In genomic region chr2:82333697-82334096, GRCh38 we compare ENCODE assay signal across 37 cellular contexts.
"Had no signal": no experiment of that assay in that cellular context is flagged by ENCODE, and none has a peak within 500 bp of the region (broad histone marks: within the 10 kb centered on the region; RNA-seq: fewer than 3 reads in every experiment).

No MANE protein-coding gene starts in this region.

- H3K36me3 Mint-ChIP-seq: activated CD4-positive, alpha-beta memory T cell treated with anti-CD3 and anti-CD28 coated beads for 36 hours; activated CD8-positive, alpha-beta memory T cell treated with anti-CD3 and anti-CD28 coated beads, Interleukin-2, amount 10 ng/mL, durations not matched to agents 7 days and 5 days; activated naive CD4-positive, alpha-beta T cell treated with anti-CD3 and anti-CD28 coated beads, Interleukin-2, amount 50 U/mL, for 24 hours; activated naive CD8-positive, alpha-beta T cell treated with anti-CD3 and anti-CD28 coated beads for 36 hours had no signal

- H3K36me3 ChIP-seq: adrenal gland, esophagus squamous epithelium, gastroesophageal sphincter, WERI-Rb-1 had no signal

- H3K4me3 ChIP-seq: adrenal gland, body of pancreas, esophagus squamous epithelium, gastroesophageal sphincter had no signal

- H3K9me3 ChIP-seq: adrenal gland, body of pancreas, esophagus squamous epithelium, gastroesophageal sphincter had no signal

- ATAC-seq: activated CD4-positive, alpha-beta T cell treated with anti-CD3 and anti-CD28 coated beads for 36 hours; activated CD8-positive, alpha-beta memory T cell treated with anti-CD3 and anti-CD28 coated beads, Interleukin-2, amount 10 ng/mL, durations not matched to agents 7 days and 5 days; activated CD8-positive, alpha-beta T cell treated with anti-CD3 and anti-CD28 coated beads, Interleukin-2, amount 10 ng/mL, durations not matched to agents 7 days and 5 days; activated naive CD8-positive, alpha-beta T cell treated with anti-CD3 and anti-CD28 coated beads, Interleukin-2, amount 50 U/mL, for 24 hours; body of pancreas; effector memory CD8-positive, alpha-beta T cell; gastroesophageal sphincter; T-helper 17 cell had no signal

- DNase-seq: activated CD4-positive, alpha-beta memory T cell treated with anti-CD3 and anti-CD28 coated beads for 36 hours; activated CD4-positive, alpha-beta T cell treated with anti-CD3 and anti-CD28 coated beads for 36 hours; activated CD4-positive, alpha-beta T cell treated with anti-CD3 and anti-CD28 coated beads, Interleukin-2, amount 10 ng/mL, durations not matched to agents 24 days and 14 days; activated CD4-positive, CD25-positive, alpha-beta regulatory T cell; activated CD4-positive, CD25-positive, alpha-beta regulatory T cell treated with anti-CD3 and anti-CD28 coated beads, Interleukin-2, amount 50 U/mL, for 72 hours; activated CD8-positive, alpha-beta memory T cell treated with anti-CD3 and anti-CD28 coated beads, Interleukin-2, amount 10 ng/mL, durations not matched to agents 7 days and 5 days; activated CD8-positive, alpha-beta memory T cell treated with anti-CD3 and anti-CD28 coated beads, Interleukin-2, amount 50 U/mL, for 4 hours; activated CD8-positive, alpha-beta T cell treated with anti-CD3 and anti-CD28 coated beads, Interleukin-2, amount 10 ng/mL, durations not matched to agents 7 days and 5 days; activated effector memory CD4-positive, alpha-beta T cell treated with anti-CD3 and anti-CD28 coated beads, Interleukin-2, amount 50 U/mL, for 16 hours; activated naive CD4-positive, alpha-beta T cell treated with anti-CD3 and anti-CD28 coated beads for 36 hours; activated naive CD8-positive, alpha-beta T cell treated with anti-CD3 and anti-CD28 coated beads for 36 hours; activated naive CD8-positive, alpha-beta T cell treated with anti-CD3 and anti-CD28 coated beads, Interleukin-2, amount 50 U/mL, for 24 hours; activated T-cell treated with anti-CD3 and anti-CD28 coated beads, Interleukin-2, amount 50 U/mL, for 1 hour; activated T-cell treated with anti-CD3 and anti-CD28 coated beads, Interleukin-2, amount 50 U/mL, for 48 hours; adrenal gland; amygdala; aorta; body of pancreas; caudate nucleus; cortex of kidney; dermis blood vessel endothelial cell; effector CD4-positive, alpha-beta T cell; effector memory CD8-positive, alpha-beta T cell; esophagus squamous epithelium; foreskin melanocyte; T-helper 1 cell; T-helper 17 cell; T1000; WERI-Rb-1 had no signal

- H3K4me1 ChIP-seq: adrenal gland, body of pancreas, esophagus squamous epithelium, gastroesophageal sphincter had no signal

- H3K27me3 ChIP-seq: adrenal gland, body of pancreas, esophagus squamous epithelium, gastroesophageal sphincter had no signal

- FAIRE-seq: endometrium, endothelial cell of umbilical vein had no signal

- H3K9me3 Mint-ChIP-seq: activated CD4-positive, alpha-beta T cell treated with anti-CD3 and anti-CD28 coated beads, Interleukin-2, amount 10 ng/mL, durations not matched to agents 24 days and 14 days; activated naive CD8-positive, alpha-beta T cell treated with anti-CD3 and anti-CD28 coated beads, Interleukin-2, amount 50 U/mL, for 24 hours; activated T-helper 1 cell treated with anti-CD3 and anti-CD28 coated beads, Interleukin-12 subunit alpha, Interleukin-12 subunit beta, Interleukin-2, Interleukin-4 antibody, amounts not matched to agents 30 ng/mL and 10 ng/mL and 1 ng/mL, durations not matched to agents 14 hours and 24 hours and 36 hours had no signal

- H3K4me1 Mint-ChIP-seq: activated CD4-positive, alpha-beta T cell treated with anti-CD3 and anti-CD28 coated beads for 36 hours; activated CD4-positive, alpha-beta T cell treated with anti-CD3 and anti-CD28 coated beads, Interleukin-2, amount 10 ng/mL, durations not matched to agents 24 days and 14 days; activated CD8-positive, alpha-beta memory T cell treated with anti-CD3 and anti-CD28 coated beads, Interleukin-2, amount 10 ng/mL, durations not matched to agents 7 days and 5 days; activated naive CD4-positive, alpha-beta T cell treated with anti-CD3 and anti-CD28 coated beads, Interleukin-2, amount 50 U/mL, for 24 hours; activated naive CD8-positive, alpha-beta T cell treated with anti-CD3 and anti-CD28 coated beads for 36 hours; activated naive CD8-positive, alpha-beta T cell treated with anti-CD3 and anti-CD28 coated beads, Interleukin-2, amount 50 U/mL, for 24 hours; T-helper 17 cell had no signal

- H3K27ac Mint-ChIP-seq: activated CD4-positive, alpha-beta memory T cell treated with anti-CD3 and anti-CD28 coated beads for 36 hours; activated CD4-positive, alpha-beta T cell treated with anti-CD3 and anti-CD28 coated beads for 36 hours; activated CD4-positive, alpha-beta T cell treated with anti-CD3 and anti-CD28 coated beads, Interleukin-2, amount 10 ng/mL, durations not matched to agents 24 days and 14 days; activated CD8-positive, alpha-beta memory T cell treated with anti-CD3 and anti-CD28 coated beads, Interleukin-2, amount 10 ng/mL, durations not matched to agents 7 days and 5 days; activated CD8-positive, alpha-beta T cell treated with anti-CD3 and anti-CD28 coated beads, Interleukin-2, amount 10 ng/mL, durations not matched to agents 7 days and 5 days; activated naive CD4-positive, alpha-beta T cell treated with anti-CD3 and anti-CD28 coated beads for 36 hours; activated naive CD4-positive, alpha-beta T cell treated with anti-CD3 and anti-CD28 coated beads, Interleukin-2, amount 50 U/mL, for 24 hours; activated naive CD8-positive, alpha-beta T cell treated with anti-CD3 and anti-CD28 coated beads for 36 hours; activated naive CD8-positive, alpha-beta T cell treated with anti-CD3 and anti-CD28 coated beads, Interleukin-2, amount 50 U/mL, for 24 hours; activated T-helper 1 cell treated with anti-CD3 and anti-CD28 coated beads, Interleukin-12 subunit alpha, Interleukin-12 subunit beta, Interleukin-2, Interleukin-4 antibody, amounts not matched to agents 30 ng/mL and 10 ng/mL and 1 ng/mL, durations not matched to agents 14 hours and 24 hours and 36 hours; activated T-helper 2 cell treated with anti-CD3 and anti-CD28 coated beads, Interferon-gamma antibody, Interleukin-2, Interleukin-4, amounts not matched to agents 10 μg/mL and 5 μg/mL and 100 μg/mL, durations not matched to agents 14 hours and 24 hours and 36 hours; effector memory CD8-positive, alpha-beta T cell; T-helper 17 cell; T-helper 2 cell treated with Interferon-gamma antibody and Interleukin-4, amounts not matched to agents 5 μg/mL and 100 μg/mL, for 36 hours had no signal

- H3K27me3 Mint-ChIP-seq: activated CD4-positive, alpha-beta memory T cell treated with anti-CD3 and anti-CD28 coated beads for 36 hours; activated CD4-positive, alpha-beta T cell treated with anti-CD3 and anti-CD28 coated beads for 36 hours; activated CD4-positive, alpha-beta T cell treated with anti-CD3 and anti-CD28 coated beads, Interleukin-2, amount 10 ng/mL, durations not matched to agents 24 days and 14 days; activated CD8-positive, alpha-beta memory T cell treated with anti-CD3 and anti-CD28 coated beads, Interleukin-2, amount 10 ng/mL, durations not matched to agents 7 days and 5 days; activated naive CD4-positive, alpha-beta T cell treated with anti-CD3 and anti-CD28 coated beads, Interleukin-2, amount 50 U/mL, for 24 hours; activated naive CD8-positive, alpha-beta T cell treated with anti-CD3 and anti-CD28 coated beads for 36 hours; activated naive CD8-positive, alpha-beta T cell treated with anti-CD3 and anti-CD28 coated beads, Interleukin-2, amount 50 U/mL, for 24 hours; effector memory CD8-positive, alpha-beta T cell; T-helper 17 cell had no signal

- H3K4me3 Mint-ChIP-seq: activated CD4-positive, alpha-beta memory T cell treated with anti-CD3 and anti-CD28 coated beads for 36 hours; activated CD4-positive, alpha-beta T cell treated with anti-CD3 and anti-CD28 coated beads for 36 hours; activated CD4-positive, alpha-beta T cell treated with anti-CD3 and anti-CD28 coated beads, Interleukin-2, amount 10 ng/mL, durations not matched to agents 24 days and 14 days; activated CD8-positive, alpha-beta memory T cell treated with anti-CD3 and anti-CD28 coated beads, Interleukin-2, amount 10 ng/mL, durations not matched to agents 7 days and 5 days; activated CD8-positive, alpha-beta T cell treated with anti-CD3 and anti-CD28 coated beads, Interleukin-2, amount 10 ng/mL, durations not matched to agents 7 days and 5 days; activated naive CD4-positive, alpha-beta T cell treated with anti-CD3 and anti-CD28 coated beads for 36 hours; activated naive CD4-positive, alpha-beta T cell treated with anti-CD3 and anti-CD28 coated beads, Interleukin-2, amount 50 U/mL, for 24 hours; activated naive CD8-positive, alpha-beta T cell treated with anti-CD3 and anti-CD28 coated beads for 36 hours; activated naive CD8-positive, alpha-beta T cell treated with anti-CD3 and anti-CD28 coated beads, Interleukin-2, amount 50 U/mL, for 24 hours; activated T-helper 1 cell treated with anti-CD3 and anti-CD28 coated beads, Interleukin-12 subunit alpha, Interleukin-12 subunit beta, Interleukin-2, Interleukin-4 antibody, amounts not matched to agents 30 ng/mL and 10 ng/mL and 1 ng/mL, durations not matched to agents 14 hours and 24 hours and 36 hours; effector memory CD8-positive, alpha-beta T cell; T-helper 17 cell; T-helper 2 cell treated with Interferon-gamma antibody and Interleukin-4, amounts not matched to agents 5 μg/mL and 100 μg/mL, for 36 hours had no signal

- H3K27ac ChIP-seq: adrenal gland, body of pancreas, epithelial cell of prostate, esophagus squamous epithelium, gastroesophageal sphincter, WERI-Rb-1 had no signal
